Comparison of ENCODE assay signal across 8 cellular contexts in the genomic region with DNA sequence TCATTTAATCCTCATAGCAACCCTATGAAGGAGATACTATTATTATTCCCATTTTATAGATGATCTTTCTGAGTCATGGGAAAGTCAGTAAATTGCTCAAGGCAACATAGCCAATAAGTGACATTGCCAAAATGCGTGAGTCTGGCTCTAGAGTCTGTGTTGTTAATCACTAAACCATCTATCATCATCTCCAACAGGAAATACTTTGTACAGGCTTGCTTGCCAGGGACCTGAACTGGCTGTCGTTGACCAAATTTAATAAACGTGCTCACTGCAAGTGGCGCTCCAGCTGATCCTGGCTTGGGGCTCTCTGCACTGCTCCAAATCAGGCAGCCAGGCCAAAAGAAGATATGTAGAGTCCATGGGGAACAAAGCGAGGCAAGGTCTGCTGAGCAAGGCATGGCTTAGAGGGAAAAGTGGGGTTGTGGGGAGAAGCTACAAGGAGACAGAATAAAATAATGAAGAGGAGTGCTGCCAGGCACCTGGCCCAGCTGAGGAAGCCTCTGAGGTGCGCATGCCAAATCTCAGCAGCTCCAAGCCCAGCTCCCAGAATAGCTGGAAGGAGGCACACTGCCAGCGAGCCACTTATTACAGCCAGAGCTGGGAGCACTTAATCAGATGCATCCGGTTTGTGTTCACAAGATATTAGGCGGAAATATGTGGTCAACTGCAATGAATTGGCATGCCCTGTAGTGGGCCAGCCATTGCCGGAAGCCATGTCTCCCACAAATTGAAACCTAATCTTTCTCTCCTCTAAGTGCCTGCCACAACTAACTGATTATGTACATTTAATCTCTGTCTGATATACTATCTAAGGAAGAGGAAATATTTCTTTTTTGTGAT. TPM values are rescaled to one million over a fixed set of nuclear protein-coding genes. Genes with fewer than 3 reads are reported as not detected.
DNase-seq lines count a peak whose midpoint lies in the region; ATAC-seq and TF ChIP-seq lines count a peak whose summit lies in the region.

No MANE protein-coding gene starts in this region.

- peaks cover 2% of the 10 kb centered on the region for H3K27me3 ChIP-seq in CD4-positive, CD25-positive, alpha-beta regulatory T cell (ENCODE audit: control insufficient read depth, insufficient read depth, low read length)
- H3K27me3 ChIP-seq in muscle layer of colon (ENCODE audit: control insufficient read depth in 1 of 2, insufficient read depth in 2 of 2, low read length in 2 of 2) = no peaks in the 10 kb centered on the region

- H3K27me3 Mint-ChIP-seq in CD4-positive, CD25-positive, alpha-beta regulatory T cell = no peaks in the 10 kb centered on the region
- H3K27me3 Mint-ChIP-seq in activated T-cell treated with anti-CD3 and anti-CD28 coated beads, Interleukin-2, amount 50 U/mL, for 72 hours (ENCODE audit: low read depth) = no peaks in the 10 kb centered on the region

- H3K4me1 ChIP-seq in CD4-positive, CD25-positive, alpha-beta regulatory T cell (ENCODE audit: control insufficient read depth, insufficient read depth, low read length, poor library complexity, severe bottlenecking) = no peaks in the 10 kb centered on the region
- H3K4me1 ChIP-seq in muscle layer of colon (ENCODE audit: insufficient read depth, low read length) = peaks cover 20% of the 10 kb centered on the region

- H3K4me3 ChIP-seq in CD4-positive, CD25-positive, alpha-beta regulatory T cell (ENCODE audit: low read depth, low read length) = no peak overlapping the region
- H3K4me3 ChIP-seq in cardiac fibroblast (replicated peaks in 1 of 2; ENCODE audit: low read depth in 2 of 2, low read length in 2 of 2) = no peak overlapping the region
- no peak overlapping the region for H3K4me3 ChIP-seq in muscle layer of colon (ENCODE audit: low read depth in 1 of 2, low read length in 2 of 2)

- H3K9ac ChIP-seq in muscle layer of colon (ENCODE audit: low read length) = no peak overlapping the region

- H3K27ac ChIP-seq in CD4-positive, CD25-positive, alpha-beta regulatory T cell (ENCODE audit: insufficient read depth, low read length, poor library complexity, severe bottlenecking) = no peak overlapping the region
- H3K27ac ChIP-seq in muscle layer of colon (ENCODE audit: low read depth, low read length) = peak overlapping the region; percentile 19

- peak; percentile 52 to 58 for ATAC-seq in CD4-positive, CD25-positive, alpha-beta regulatory T cell (ENCODE audit: low read depth in 2 of 2)
- peak; percentile 50 for ATAC-seq in GM21786 (IDR thresholded peaks at IDR 0.05; ENCODE audit: unreplicated experiment)
- no peak for ATAC-seq in activated T-cell treated with anti-CD3 and anti-CD28 coated beads, Interleukin-2, amount 50 U/mL, for 72 hours (replicated peaks in 1 of 2)

- TF ChIP-seq CTCF in cardiac fibroblast (IDR thresholded peaks at IDR 0.05; ENCODE audit: low read depth, low read length) = peak; percentile 11

- no peaks in the 10 kb centered on the region for H3K36me3 ChIP-seq in CD4-positive, CD25-positive, alpha-beta regulatory T cell (ENCODE audit: control insufficient read depth, insufficient read depth, low read length)
- no peaks in the 10 kb centered on the region for H3K36me3 ChIP-seq in muscle layer of colon (ENCODE audit: insufficient read depth, low read length)

- H3K4me1 Mint-ChIP-seq in CD4-positive, CD25-positive, alpha-beta regulatory T cell = peaks cover 0 to 7% (median 3%) of the 10 kb centered on the region in 4 donors
- H3K4me1 Mint-ChIP-seq in activated T-cell treated with anti-CD3 and anti-CD28 coated beads, Interleukin-2, amount 50 U/mL, for 72 hours (ENCODE audit: low read depth) = no peaks in the 10 kb centered on the region

- peaks cover 0 to 1% (median 0%) of the 10 kb centered on the region in 7 donors for H3K9me3 Mint-ChIP-seq in CD4-positive, CD25-positive, alpha-beta regulatory T cell
- no peaks in the 10 kb centered on the region for H3K9me3 Mint-ChIP-seq in activated T-cell treated with anti-CD3 and anti-CD28 coated beads, Interleukin-2, amount 50 U/mL, for 72 hours

- H3K27ac Mint-ChIP-seq in CD4-positive, CD25-positive, alpha-beta regulatory T cell = no peak overlapping the region
- H3K27ac Mint-ChIP-seq in activated T-cell treated with anti-CD3 and anti-CD28 coated beads, Interleukin-2, amount 50 U/mL, for 72 hours = no peak overlapping the region

- no peaks in the 10 kb centered on the region for H3K36me3 Mint-ChIP-seq in CD4-positive, CD25-positive, alpha-beta regulatory T cell
- no peaks in the 10 kb centered on the region for H3K36me3 Mint-ChIP-seq in activated T-cell treated with anti-CD3 and anti-CD28 coated beads, Interleukin-2, amount 50 U/mL, for 72 hours (ENCODE audit: insufficient read depth in 2 of 2)

- H3K4me3 Mint-ChIP-seq in CD4-positive, CD25-positive, alpha-beta regulatory T cell = no peak overlapping the region
- no peak overlapping the region for H3K4me3 Mint-ChIP-seq in activated T-cell treated with anti-CD3 and anti-CD28 coated beads, Interleukin-2, amount 50 U/mL, for 72 hours

- H3K9me3 ChIP-seq in CD4-positive, CD25-positive, alpha-beta regulatory T cell (ENCODE audit: control insufficient read depth in 2 of 2, low read length in 2 of 2) = no peaks in the 10 kb centered on the region
- no peaks in the 10 kb centered on the region for H3K9me3 ChIP-seq in muscle layer of colon (ENCODE audit: low read length)

- DNase-seq in CD4-positive, CD25-positive, alpha-beta regulatory T cell = peak in 2 of 3 donors; percentile 9 to 36
- DNase-seq in NCI-H128 (lab: John Stamatoyannopoulos, UW; ENCODE audit: unreplicated experiment) (peak; percentile 89), cardiac fibroblast (ENCODE audit: low read depth in 2 of 2) (peak; percentile 85 to 93), dedifferentiated amniotic fluid mesenchymal stem cell (ENCODE audit: extremely low spot score) (no peak)
- DNase-seq in activated T-cell treated with anti-CD3 and anti-CD28 coated beads, Interleukin-2, amount 50 U/mL, for 72 hours = no peak
- DNase-seq in activated naive CD4-positive, alpha-beta T cell (lab: John Stamatoyannopoulos, UW) = no peak

RNA-seq across cellular contexts. Expression of a gene that starts 43.3 kb away (rescaled TPM):
- total RNA-seq in CD4-positive, CD25-positive, alpha-beta regulatory T cell = 0.94 TPM
- 1 to 10 TPM in 3 of 4 donors, under 1 TPM in 1; 0.88 to 2.9 (median 1.9) TPM for polyA plus RNA-seq in CD4-positive, CD25-positive, alpha-beta regulatory T cell
- under 1 TPM; 0.28 to 0.94 TPM for total RNA-seq in activated T-cell treated with anti-CD3 and anti-CD28 coated beads, Interleukin-2, amount 50 U/mL, for 72 hours

RNA-seq across cellular contexts. Expression of a gene that starts 57.8 kb away (rescaled TPM):
- not detected for total RNA-seq in CD4-positive, CD25-positive, alpha-beta regulatory T cell
- not detected for polyA plus RNA-seq in CD4-positive, CD25-positive, alpha-beta regulatory T cell
- not detected for total RNA-seq in activated T-cell treated with anti-CD3 and anti-CD28 coated beads, Interleukin-2, amount 50 U/mL, for 72 hours

Comparison
In these comparisons a context has a peak if more than half of its experiments do, and no peak if none do; other contexts are left out.
1. ATAC-seq: peak in CD4-positive, CD25-positive, alpha-beta regulatory T cell (2 of 2) and GM21786 (single experiment); none in activated T-cell treated with anti-CD3 and anti-CD28 coated beads, Interleukin-2, amount 50 U/mL, for 72 hours (0 of 2).
2. DNase-seq: peak in CD4-positive, CD25-positive, alpha-beta regulatory T cell (2 of 3), NCI-H128 (single experiment) and cardiac fibroblast (2 of 2); none in activated T-cell treated with anti-CD3 and anti-CD28 coated beads, Interleukin-2, amount 50 U/mL, for 72 hours (0 of 2), activated naive CD4-positive, alpha-beta T cell (0 of 4) and dedifferentiated amniotic fluid mesenchymal stem cell (single experiment).